Comparison of ENCODE assay signal across 19 cellular contexts in the genomic region with DNA sequence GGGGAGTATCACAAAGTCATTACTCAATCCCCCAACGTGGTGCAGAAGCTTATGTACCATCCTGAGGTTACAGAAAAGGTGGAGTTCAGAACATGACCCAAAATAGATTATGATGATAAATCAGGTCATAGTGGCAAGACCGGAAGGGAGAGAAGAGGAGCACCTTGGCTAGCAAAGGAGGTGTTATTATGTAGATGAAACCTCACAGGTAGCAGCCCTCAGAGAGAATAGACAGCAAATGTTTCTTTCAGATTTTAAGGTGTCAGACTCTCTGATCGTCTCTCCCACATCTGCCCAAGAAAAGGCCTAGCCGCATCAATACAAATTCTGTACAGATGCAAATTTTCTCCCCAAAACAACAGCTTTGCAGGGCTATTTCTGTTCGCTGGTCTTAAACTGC.
"Had no signal": no experiment of that assay in that cellular context is flagged by ENCODE, and none has a peak within 500 bp of the region (broad histone marks: within the 10 kb centered on the region; RNA-seq: fewer than 3 reads in every experiment).

No MANE protein-coding gene starts in this region.

- H3K27me3 Mint-ChIP-seq: effector memory CD8-positive, alpha-beta T cell; stimulated activated naive B cell treated with anti-CD40 and anti-IgM and Interleukin-4, amounts not matched to agents 10 μg/mL and 1 μg/mL and 100 μg/mL, for 72 hours; stimulated activated naive CD8-positive, alpha-beta T cell treated with anti-CD3 and anti-CD28 coated beads, Interleukin-15, amount 100 ng/mL, for 72 hours had no signal

- ATAC-seq: effector memory CD8-positive, alpha-beta T cell; left lobe of liver; natural killer cell; stimulated activated naive B cell treated with anti-CD40 and anti-IgM and Interleukin-4, amounts not matched to agents 10 μg/mL and 1 μg/mL and 100 μg/mL, for 72 hours; stimulated activated naive CD8-positive, alpha-beta T cell treated with anti-CD3 and anti-CD28 coated beads, Interleukin-15, amount 100 ng/mL, for 72 hours; upper lobe of right lung had no signal

- H3K4me1 Mint-ChIP-seq: natural killer cell; stimulated activated naive B cell treated with anti-CD40 and anti-IgM and Interleukin-4, amounts not matched to agents 10 μg/mL and 1 μg/mL and 100 μg/mL, for 72 hours; stimulated activated naive CD8-positive, alpha-beta T cell treated with anti-CD3 and anti-CD28 coated beads, Interleukin-15, amount 100 ng/mL, for 72 hours had no signal

- H3K9me3 Mint-ChIP-seq: stimulated activated naive B cell treated with anti-CD40 and anti-IgM and Interleukin-4, amounts not matched to agents 10 μg/mL and 1 μg/mL and 100 μg/mL, for 72 hours had no signal

- DNase-seq: effector memory CD8-positive, alpha-beta T cell; esophagus squamous epithelium; foreskin fibroblast; mammary epithelial cell; natural killer cell; sigmoid colon; stimulated activated CD4-positive, alpha-beta T cell treated with anti-CD3 and anti-CD28 coated beads, Interleukin-2, amount 100 ng/mL, for 24 hours; stimulated activated CD4-positive, alpha-beta T cell treated with anti-CD3 and anti-CD28 coated beads, Interleukin-4, amount 100 ng/mL, for 4 hours; stimulated activated naive B cell treated with anti-CD40 and anti-IgM and Interleukin-4, amounts not matched to agents 10 μg/mL and 1 μg/mL and 100 μg/mL, for 72 hours; stimulated activated naive CD8-positive, alpha-beta T cell treated with anti-CD3 and anti-CD28 coated beads, Interleukin-15, amount 100 ng/mL, for 72 hours; testis; upper lobe of right lung had no signal

- H3K36me3 ChIP-seq: esophagus squamous epithelium, right atrium auricular region, sigmoid colon, tibial nerve, upper lobe of right lung, vagina had no signal

- H3K27me3 ChIP-seq: esophagus squamous epithelium, right atrium auricular region, sigmoid colon, testis, tibial nerve, upper lobe of right lung, vagina had no signal

- H3K27ac ChIP-seq: epithelial cell of prostate, esophagus squamous epithelium, right atrium auricular region, sigmoid colon, skin epidermis, testis, tibial nerve, upper lobe of right lung, vagina had no signal

- H3K4me3 ChIP-seq: esophagus squamous epithelium, right atrium auricular region, sigmoid colon, skin epidermis, testis, tibial nerve, upper lobe of right lung, vagina had no signal

- H3K4me3 Mint-ChIP-seq: effector memory CD8-positive, alpha-beta T cell; natural killer cell; neural crest cell; stimulated activated naive B cell treated with anti-CD40 and anti-IgM and Interleukin-4, amounts not matched to agents 10 μg/mL and 1 μg/mL and 100 μg/mL, for 72 hours; stimulated activated naive CD8-positive, alpha-beta T cell treated with anti-CD3 and anti-CD28 coated beads, Interleukin-15, amount 100 ng/mL, for 72 hours had no signal

- H3K27ac Mint-ChIP-seq: effector memory CD8-positive, alpha-beta T cell; natural killer cell; stimulated activated naive B cell treated with anti-CD40 and anti-IgM and Interleukin-4, amounts not matched to agents 10 μg/mL and 1 μg/mL and 100 μg/mL, for 72 hours; stimulated activated naive CD8-positive, alpha-beta T cell treated with anti-CD3 and anti-CD28 coated beads, Interleukin-15, amount 100 ng/mL, for 72 hours had no signal

- H3K9me3 ChIP-seq: esophagus squamous epithelium, right atrium auricular region, sigmoid colon, testis, tibial nerve, upper lobe of right lung, vagina had no signal

- H3K4me1 ChIP-seq: esophagus squamous epithelium, right atrium auricular region, sigmoid colon, testis, tibial nerve, upper lobe of right lung, vagina had no signal

- H3K36me3 Mint-ChIP-seq: natural killer cell; stimulated activated naive B cell treated with anti-CD40 and anti-IgM and Interleukin-4, amounts not matched to agents 10 μg/mL and 1 μg/mL and 100 μg/mL, for 72 hours had no signal
